ENCODE assay signal across 1 cellular context in the genomic region with DNA sequence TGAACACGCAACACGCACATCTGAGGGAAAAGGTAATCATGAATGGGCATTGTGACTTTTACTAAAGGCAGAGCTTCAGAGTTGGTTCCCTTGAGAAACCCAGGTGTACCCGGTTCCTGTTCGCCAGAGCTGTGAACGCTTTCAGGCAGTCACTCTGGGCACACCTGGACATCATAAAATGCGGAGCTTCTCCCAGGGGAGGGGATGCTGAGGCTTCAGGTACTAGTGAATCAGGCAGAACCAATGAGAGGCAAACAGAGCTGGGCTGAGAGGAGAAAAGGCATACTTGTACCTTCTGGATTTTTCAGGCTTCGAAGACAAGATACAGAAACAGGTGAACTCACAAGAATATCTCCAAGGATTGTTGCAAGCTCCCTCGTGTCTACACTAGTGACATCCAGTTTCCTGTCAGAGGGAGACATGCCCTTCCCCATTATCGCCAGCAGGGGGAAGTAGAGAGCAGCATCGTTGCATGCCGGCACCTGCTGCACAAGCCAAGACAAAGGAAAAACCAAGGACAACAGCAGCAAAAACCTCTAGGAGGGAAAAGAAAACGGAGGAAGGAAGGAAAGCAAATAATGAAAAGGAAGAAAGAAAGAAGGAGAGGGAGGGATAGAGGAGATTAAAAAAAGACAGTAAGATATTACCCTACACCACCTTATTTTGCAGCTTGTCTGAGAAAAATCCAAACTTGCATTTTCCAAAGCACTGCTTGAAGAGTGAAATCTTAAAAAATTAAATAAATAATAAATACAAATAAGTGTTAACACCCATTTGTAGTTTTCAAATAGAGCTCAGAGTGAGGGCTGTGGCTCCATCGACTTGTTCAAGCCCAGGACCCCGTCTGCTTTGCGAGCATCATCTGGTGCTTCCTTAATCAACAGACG.
TF ChIP-seq lines count a peak whose summit lies in the region.

No MANE protein-coding gene starts in this region.

TF ChIP-seq in K562, 482 proteins besides CTCF, POLR2A, EP300 and RAD21 (continued from another document and continues in another):
- TF ChIP-seq, protein P1, sequence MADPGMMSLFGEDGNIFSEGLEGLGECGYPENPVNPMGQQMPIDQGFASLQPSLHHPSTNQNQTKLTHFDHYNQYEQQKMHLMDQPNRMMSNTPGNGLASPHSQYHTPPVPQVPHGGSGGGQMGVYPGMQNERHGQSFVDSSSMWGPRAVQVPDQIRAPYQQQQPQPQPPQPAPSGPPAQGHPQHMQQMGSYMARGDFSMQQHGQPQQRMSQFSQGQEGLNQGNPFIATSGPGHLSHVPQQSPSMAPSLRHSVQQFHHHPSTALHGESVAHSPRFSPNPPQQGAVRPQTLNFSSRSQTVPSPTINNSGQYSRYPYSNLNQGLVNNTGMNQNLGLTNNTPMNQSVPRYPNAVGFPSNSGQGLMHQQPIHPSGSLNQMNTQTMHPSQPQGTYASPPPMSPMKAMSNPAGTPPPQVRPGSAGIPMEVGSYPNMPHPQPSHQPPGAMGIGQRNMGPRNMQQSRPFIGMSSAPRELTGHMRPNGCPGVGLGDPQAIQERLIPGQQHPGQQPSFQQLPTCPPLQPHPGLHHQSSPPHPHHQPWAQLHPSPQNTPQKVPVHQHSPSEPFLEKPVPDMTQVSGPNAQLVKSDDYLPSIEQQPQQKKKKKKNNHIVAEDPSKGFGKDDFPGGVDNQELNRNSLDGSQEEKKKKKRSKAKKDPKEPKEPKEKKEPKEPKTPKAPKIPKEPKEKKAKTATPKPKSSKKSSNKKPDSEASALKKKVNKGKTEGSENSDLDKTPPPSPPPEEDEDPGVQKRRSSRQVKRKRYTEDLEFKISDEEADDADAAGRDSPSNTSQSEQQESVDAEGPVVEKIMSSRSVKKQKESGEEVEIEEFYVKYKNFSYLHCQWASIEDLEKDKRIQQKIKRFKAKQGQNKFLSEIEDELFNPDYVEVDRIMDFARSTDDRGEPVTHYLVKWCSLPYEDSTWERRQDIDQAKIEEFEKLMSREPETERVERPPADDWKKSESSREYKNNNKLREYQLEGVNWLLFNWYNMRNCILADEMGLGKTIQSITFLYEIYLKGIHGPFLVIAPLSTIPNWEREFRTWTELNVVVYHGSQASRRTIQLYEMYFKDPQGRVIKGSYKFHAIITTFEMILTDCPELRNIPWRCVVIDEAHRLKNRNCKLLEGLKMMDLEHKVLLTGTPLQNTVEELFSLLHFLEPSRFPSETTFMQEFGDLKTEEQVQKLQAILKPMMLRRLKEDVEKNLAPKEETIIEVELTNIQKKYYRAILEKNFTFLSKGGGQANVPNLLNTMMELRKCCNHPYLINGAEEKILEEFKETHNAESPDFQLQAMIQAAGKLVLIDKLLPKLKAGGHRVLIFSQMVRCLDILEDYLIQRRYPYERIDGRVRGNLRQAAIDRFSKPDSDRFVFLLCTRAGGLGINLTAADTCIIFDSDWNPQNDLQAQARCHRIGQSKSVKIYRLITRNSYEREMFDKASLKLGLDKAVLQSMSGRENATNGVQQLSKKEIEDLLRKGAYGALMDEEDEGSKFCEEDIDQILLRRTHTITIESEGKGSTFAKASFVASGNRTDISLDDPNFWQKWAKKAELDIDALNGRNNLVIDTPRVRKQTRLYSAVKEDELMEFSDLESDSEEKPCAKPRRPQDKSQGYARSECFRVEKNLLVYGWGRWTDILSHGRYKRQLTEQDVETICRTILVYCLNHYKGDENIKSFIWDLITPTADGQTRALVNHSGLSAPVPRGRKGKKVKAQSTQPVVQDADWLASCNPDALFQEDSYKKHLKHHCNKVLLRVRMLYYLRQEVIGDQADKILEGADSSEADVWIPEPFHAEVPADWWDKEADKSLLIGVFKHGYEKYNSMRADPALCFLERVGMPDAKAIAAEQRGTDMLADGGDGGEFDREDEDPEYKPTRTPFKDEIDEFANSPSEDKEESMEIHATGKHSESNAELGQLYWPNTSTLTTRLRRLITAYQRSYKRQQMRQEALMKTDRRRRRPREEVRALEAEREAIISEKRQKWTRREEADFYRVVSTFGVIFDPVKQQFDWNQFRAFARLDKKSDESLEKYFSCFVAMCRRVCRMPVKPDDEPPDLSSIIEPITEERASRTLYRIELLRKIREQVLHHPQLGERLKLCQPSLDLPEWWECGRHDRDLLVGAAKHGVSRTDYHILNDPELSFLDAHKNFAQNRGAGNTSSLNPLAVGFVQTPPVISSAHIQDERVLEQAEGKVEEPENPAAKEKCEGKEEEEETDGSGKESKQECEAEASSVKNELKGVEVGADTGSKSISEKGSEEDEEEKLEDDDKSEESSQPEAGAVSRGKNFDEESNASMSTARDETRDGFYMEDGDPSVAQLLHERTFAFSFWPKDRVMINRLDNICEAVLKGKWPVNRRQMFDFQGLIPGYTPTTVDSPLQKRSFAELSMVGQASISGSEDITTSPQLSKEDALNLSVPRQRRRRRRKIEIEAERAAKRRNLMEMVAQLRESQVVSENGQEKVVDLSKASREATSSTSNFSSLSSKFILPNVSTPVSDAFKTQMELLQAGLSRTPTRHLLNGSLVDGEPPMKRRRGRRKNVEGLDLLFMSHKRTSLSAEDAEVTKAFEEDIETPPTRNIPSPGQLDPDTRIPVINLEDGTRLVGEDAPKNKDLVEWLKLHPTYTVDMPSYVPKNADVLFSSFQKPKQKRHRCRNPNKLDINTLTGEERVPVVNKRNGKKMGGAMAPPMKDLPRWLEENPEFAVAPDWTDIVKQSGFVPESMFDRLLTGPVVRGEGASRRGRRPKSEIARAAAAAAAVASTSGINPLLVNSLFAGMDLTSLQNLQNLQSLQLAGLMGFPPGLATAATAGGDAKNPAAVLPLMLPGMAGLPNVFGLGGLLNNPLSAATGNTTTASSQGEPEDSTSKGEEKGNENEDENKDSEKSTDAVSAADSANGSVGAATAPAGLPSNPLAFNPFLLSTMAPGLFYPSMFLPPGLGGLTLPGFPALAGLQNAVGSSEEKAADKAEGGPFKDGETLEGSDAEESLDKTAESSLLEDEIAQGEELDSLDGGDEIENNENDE (IDR thresholded peaks at IDR 0.05; ENCODE audit: low read depth, low read length): no peak
- no peak for TF ChIP-seq CBX8 (IDR thresholded peaks at IDR 0.05; ENCODE audit: borderline replicate concordance, extremely low read depth, low read depth, low read length, poor library complexity, severe bottlenecking)
- TF ChIP-seq KAT8 (IDR thresholded peaks at IDR 0.05; ENCODE audit: low read depth): no peak
- TF ChIP-seq, protein P2, sequence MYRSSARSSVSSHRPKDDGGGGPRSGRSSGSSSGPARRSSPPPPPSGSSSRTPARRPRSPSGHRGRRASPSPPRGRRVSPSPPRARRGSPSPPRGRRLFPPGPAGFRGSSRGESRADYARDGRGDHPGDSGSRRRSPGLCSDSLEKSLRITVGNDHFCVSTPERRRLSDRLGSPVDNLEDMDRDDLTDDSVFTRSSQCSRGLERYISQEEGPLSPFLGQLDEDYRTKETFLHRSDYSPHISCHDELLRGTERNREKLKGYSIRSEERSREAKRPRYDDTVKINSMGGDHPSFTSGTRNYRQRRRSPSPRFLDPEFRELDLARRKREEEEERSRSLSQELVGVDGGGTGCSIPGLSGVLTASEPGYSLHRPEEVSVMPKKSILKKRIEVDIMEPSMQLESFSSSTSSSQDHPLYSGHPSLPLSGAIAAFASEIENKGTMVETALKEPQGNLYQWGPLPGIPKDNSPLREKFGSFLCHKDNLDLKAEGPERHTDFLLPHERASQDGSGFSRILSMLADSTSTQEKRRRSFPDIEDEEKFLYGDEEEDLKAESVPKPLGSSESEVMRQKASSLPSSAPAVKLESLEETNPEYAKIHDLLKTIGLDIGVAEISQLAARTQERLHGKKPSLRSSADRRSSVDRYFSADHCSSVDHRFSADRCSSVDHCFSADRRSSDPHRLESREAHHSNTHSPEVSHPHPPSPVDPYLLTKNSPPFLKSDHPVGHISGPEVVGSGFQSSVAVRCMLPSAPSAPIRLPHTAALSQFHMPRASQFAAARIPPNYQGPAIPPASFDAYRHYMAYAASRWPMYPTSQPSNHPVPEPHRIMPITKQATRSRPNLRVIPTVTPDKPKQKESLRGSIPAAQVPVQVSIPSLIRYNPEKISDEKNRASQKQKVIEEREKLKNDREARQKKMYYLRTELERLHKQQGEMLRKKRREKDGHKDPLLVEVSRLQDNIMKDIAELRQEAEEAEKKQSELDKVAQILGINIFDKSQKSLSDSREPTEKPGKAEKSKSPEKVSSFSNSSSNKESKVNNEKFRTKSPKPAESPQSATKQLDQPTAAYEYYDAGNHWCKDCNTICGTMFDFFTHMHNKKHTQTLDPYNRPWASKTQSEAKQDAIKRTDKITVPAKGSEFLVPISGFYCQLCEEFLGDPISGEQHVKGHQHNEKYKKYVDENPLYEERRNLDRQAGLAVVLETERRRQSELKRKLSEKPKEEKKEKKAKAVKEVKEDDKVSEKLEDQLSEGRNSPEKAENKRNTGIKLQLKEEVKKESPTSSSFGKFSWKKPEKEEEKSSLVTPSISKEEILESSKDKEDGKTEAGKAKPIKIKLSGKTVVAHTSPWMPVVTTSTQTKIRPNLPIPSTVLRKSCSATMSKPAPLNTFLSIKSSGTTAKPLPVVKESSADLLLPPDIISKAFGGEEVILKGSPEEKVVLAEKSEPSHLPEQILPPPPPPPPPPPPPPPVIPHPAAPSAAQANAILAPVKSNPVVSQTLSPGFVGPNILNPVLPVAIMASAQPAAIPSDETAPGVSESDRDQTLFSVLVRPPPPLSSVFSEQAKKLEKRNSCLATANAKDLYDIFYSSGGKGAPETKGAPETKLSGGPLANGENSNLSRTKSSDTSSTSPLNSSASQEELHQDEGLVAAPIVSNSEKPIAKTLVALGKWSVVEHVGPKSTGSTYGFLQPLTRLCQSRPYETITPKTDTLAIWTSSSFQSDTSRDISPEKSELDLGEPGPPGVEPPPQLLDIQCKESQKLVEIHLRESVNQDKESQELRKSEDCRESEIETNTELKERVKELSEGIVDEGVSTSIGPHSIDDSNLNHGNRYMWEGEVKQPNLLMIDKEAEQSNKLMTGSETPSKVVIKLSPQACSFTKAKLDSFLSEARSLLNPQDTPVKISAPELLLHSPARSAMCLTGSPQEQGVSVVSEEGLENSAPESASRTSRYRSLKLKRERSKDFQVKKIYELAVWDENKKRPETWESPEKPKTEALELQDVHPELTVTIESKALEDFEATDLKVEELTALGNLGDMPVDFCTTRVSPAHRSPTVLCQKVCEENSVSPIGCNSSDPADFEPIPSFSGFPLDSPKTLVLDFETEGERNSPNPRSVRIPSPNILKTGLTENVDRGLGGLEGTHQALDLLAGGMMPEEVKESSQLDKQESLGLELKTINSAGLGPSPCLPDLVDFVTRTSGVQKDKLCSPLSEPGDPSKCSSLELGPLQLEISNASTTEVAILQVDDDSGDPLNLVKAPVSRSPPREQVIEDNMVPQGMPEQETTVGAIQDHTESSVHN (IDR thresholded peaks at IDR 0.05; ENCODE audit: borderline replicate concordance in 1 of 2, low read depth in 1 of 2): no peak
- TF ChIP-seq, protein P3, sequence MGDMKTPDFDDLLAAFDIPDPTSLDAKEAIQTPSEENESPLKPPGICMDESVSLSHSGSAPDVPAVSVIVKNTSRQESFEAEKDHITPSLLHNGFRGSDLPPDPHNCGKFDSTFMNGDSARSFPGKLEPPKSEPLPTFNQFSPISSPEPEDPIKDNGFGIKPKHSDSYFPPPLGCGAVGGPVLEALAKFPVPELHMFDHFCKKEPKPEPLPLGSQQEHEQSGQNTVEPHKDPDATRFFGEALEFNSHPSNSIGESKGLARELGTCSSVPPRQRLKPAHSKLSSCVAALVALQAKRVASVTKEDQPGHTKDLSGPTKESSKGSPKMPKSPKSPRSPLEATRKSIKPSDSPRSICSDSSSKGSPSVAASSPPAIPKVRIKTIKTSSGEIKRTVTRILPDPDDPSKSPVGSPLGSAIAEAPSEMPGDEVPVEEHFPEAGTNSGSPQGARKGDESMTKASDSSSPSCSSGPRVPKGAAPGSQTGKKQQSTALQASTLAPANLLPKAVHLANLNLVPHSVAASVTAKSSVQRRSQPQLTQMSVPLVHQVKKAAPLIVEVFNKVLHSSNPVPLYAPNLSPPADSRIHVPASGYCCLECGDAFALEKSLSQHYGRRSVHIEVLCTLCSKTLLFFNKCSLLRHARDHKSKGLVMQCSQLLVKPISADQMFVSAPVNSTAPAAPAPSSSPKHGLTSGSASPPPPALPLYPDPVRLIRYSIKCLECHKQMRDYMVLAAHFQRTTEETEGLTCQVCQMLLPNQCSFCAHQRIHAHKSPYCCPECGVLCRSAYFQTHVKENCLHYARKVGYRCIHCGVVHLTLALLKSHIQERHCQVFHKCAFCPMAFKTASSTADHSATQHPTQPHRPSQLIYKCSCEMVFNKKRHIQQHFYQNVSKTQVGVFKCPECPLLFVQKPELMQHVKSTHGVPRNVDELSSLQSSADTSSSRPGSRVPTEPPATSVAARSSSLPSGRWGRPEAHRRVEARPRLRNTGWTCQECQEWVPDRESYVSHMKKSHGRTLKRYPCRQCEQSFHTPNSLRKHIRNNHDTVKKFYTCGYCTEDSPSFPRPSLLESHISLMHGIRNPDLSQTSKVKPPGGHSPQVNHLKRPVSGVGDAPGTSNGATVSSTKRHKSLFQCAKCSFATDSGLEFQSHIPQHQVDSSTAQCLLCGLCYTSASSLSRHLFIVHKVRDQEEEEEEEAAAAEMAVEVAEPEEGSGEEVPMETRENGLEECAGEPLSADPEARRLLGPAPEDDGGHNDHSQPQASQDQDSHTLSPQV (IDR thresholded peaks at IDR 0.05): no peak
- no peak for TF ChIP-seq U2AF1 (optimal IDR thresholded peaks at IDR 0.05; ENCODE audit: low read depth, low read length)
- TF ChIP-seq HLTF (IDR thresholded peaks at IDR 0.05): peak; percentile 73; the same call in 1 of the 2 replicates
- TF ChIP-seq, protein P4, sequence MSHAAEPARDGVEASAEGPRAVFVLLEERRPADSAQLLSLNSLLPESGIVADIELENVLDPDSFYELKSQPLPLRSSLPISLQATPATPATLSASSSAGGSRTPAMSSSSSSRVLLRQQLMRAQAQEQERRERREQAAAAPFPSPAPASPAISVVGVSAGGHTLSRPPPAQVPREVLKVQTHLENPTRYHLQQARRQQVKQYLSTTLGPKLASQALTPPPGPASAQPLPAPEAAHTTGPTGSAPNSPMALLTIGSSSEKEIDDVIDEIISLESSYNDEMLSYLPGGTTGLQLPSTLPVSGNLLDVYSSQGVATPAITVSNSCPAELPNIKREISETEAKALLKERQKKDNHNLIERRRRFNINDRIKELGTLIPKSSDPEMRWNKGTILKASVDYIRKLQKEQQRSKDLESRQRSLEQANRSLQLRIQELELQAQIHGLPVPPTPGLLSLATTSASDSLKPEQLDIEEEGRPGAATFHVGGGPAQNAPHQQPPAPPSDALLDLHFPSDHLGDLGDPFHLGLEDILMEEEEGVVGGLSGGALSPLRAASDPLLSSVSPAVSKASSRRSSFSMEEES (CRISPR knock-in tag; IDR thresholded peaks at IDR 0.05): no peak
- TF ChIP-seq, protein P5, sequence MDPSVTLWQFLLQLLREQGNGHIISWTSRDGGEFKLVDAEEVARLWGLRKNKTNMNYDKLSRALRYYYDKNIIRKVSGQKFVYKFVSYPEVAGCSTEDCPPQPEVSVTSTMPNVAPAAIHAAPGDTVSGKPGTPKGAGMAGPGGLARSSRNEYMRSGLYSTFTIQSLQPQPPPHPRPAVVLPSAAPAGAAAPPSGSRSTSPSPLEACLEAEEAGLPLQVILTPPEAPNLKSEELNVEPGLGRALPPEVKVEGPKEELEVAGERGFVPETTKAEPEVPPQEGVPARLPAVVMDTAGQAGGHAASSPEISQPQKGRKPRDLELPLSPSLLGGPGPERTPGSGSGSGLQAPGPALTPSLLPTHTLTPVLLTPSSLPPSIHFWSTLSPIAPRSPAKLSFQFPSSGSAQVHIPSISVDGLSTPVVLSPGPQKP (CRISPR knock-in tag; IDR thresholded peaks at IDR 0.05): no peak
- no peak for TF ChIP-seq ZNF764 (CRISPR knock-in tag; IDR thresholded peaks at IDR 0.05; ENCODE audit: low read depth)
